In the genomic region with DNA sequence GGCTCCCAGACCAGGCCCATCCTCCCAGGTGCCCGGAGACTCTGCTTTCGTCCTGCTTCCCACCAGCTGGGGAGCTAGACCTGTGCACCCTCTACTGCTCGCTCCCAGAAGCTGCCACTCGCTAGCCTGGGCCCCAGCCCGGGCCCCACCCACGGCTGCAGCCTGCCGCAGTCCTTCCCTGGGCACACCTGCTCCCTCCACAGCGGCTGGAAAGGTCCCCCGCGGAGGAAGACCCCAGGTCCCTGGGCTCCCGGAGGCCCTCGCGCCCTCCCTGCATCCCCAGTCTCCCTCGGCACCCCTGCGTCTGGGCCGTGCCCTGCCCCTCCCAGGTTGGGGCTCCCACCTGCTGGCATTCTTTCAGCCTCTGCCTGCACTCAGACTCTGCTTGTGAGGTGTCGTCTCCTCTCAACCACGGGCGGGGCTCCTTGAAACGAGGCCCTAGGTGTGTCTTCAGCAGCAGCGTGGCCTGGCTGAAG, we compare ENCODE assay signal across 24 cellular contexts. TPM values are rescaled to one million over a fixed set of nuclear protein-coding genes. Genes with fewer than 3 reads are reported as not detected.
DNase-seq lines count a peak whose midpoint lies in the region; ATAC-seq and FAIRE-seq lines count a peak whose summit lies in the region.
"Had no signal": no experiment of that assay in that cellular context is flagged by ENCODE, and none has a peak within 500 bp of the region (broad histone marks: within the 10 kb centered on the region; RNA-seq: fewer than 3 reads in every experiment).

No MANE protein-coding gene starts in this region.

- peaks cover 87% of the 10 kb centered on the region for H3K36me3 ChIP-seq in NT2/D1 (ENCODE audit: insufficient read depth, insufficient read length, low read length)
- H3K36me3 ChIP-seq in small intestine (ENCODE audit: control insufficient read depth in 2 of 2, insufficient read depth in 2 of 2, low read length in 2 of 2), result peaks cover 7 to 27% of the 10 kb centered on the region in 2 donors

- H3K9me3 ChIP-seq in NT2/D1 (ENCODE audit: insufficient read depth, low read length) (no peaks in the 10 kb centered on the region), small intestine (ENCODE audit: control insufficient read depth, low read depth) (no peaks in the 10 kb centered on the region)

- H3K9ac ChIP-seq in NT2/D1 (ENCODE audit: insufficient read length, low read depth), result peak overlapping the region; percentile 17
- H3K9ac ChIP-seq: GM23248 had no signal

- H3K9me3 Mint-ChIP-seq in activated T-helper 1 cell treated with anti-CD3 and anti-CD28 coated beads, Interleukin-12 subunit alpha, Interleukin-12 subunit beta, Interleukin-2, Interleukin-4 antibody, amounts not matched to agents 30 ng/mL and 10 ng/mL and 1 ng/mL, durations not matched to agents 14 hours and 24 hours and 36 hours, result no peaks in the 10 kb centered on the region
- H3K9me3 Mint-ChIP-seq: CD4-positive, alpha-beta T cell; IgD-negative memory B cell had no signal

- 37 to 73% (median 49%) methylated on average over 18 to 21 of the region's 21 CpGs for whole genome bisulfite sequencing in small intestine, 3 donors

- H3K4me3 ChIP-seq in NT2/D1 (ENCODE audit: insufficient read length, low read depth), result no peak overlapping the region
- no peak overlapping the region for H3K4me3 ChIP-seq in small intestine (ENCODE audit: low read depth in 1 of 2, low read length in 2 of 2)
- H3K4me3 ChIP-seq: GM23248, SK-N-MC had no signal

- H3K4me1 ChIP-seq in NT2/D1 (ENCODE audit: insufficient read depth, insufficient read length), result peaks cover 25% of the 10 kb centered on the region
- H3K4me1 ChIP-seq in small intestine (ENCODE audit: control insufficient read depth in 2 of 2, insufficient read depth in 1 of 2, low read depth in 1 of 2, low read length in 1 of 2), result no peaks in the 10 kb centered on the region

- H3K36me3 Mint-ChIP-seq in activated T-helper 1 cell treated with anti-CD3 and anti-CD28 coated beads, Interleukin-12 subunit alpha, Interleukin-12 subunit beta, Interleukin-2, Interleukin-4 antibody, amounts not matched to agents 30 ng/mL and 10 ng/mL and 1 ng/mL, durations not matched to agents 14 hours and 24 hours and 36 hours (ENCODE audit: low read depth), result peaks cover 24% of the 10 kb centered on the region

- H3K4me3 Mint-ChIP-seq in activated T-helper 1 cell treated with anti-CD3 and anti-CD28 coated beads, Interleukin-12 subunit alpha, Interleukin-12 subunit beta, Interleukin-2, Interleukin-4 antibody, amounts not matched to agents 30 ng/mL and 10 ng/mL and 1 ng/mL, durations not matched to agents 14 hours and 24 hours and 36 hours, result no peak overlapping the region
- H3K4me3 Mint-ChIP-seq: CD4-positive, alpha-beta T cell; IgD-negative memory B cell had no signal

- peak overlapping the region; percentile 29 for H3K27ac Mint-ChIP-seq in activated T-helper 1 cell treated with anti-CD3 and anti-CD28 coated beads, Interleukin-12 subunit alpha, Interleukin-12 subunit beta, Interleukin-2, Interleukin-4 antibody, amounts not matched to agents 30 ng/mL and 10 ng/mL and 1 ng/mL, durations not matched to agents 14 hours and 24 hours and 36 hours
- H3K27ac Mint-ChIP-seq: CD4-positive, alpha-beta T cell had no signal

- no peak for FAIRE-seq in small intestine (lab: Jason Lieb, UNC)

- peak overlapping the region; percentile 3 to 73 for H3K27ac ChIP-seq in small intestine (ENCODE audit: low read depth in 1 of 2, low read length in 1 of 2)
- H3K27ac ChIP-seq: GM23248, SK-N-MC had no signal

- H3K4me1 Mint-ChIP-seq in activated T-helper 1 cell treated with anti-CD3 and anti-CD28 coated beads, Interleukin-12 subunit alpha, Interleukin-12 subunit beta, Interleukin-2, Interleukin-4 antibody, amounts not matched to agents 30 ng/mL and 10 ng/mL and 1 ng/mL, durations not matched to agents 14 hours and 24 hours and 36 hours (ENCODE audit: low read depth), result no peaks in the 10 kb centered on the region

- intact Hi-C loops in activated T-helper 1 cell treated with anti-CD3 and anti-CD28 coated beads, Interleukin-12 subunit alpha, Interleukin-12 subunit beta, Interleukin-2, Interleukin-4 antibody, amounts not matched to agents 30 ng/mL and 10 ng/mL and 1 ng/mL, durations not matched to agents 14 hours and 24 hours and 36 hours (cut with micrococcal nuclease), result no loop called here
- intact Hi-C loops in left colon (cut with DNase I, micrococcal nuclease), result no loop called here

- H3K27me3 Mint-ChIP-seq in activated T-helper 1 cell treated with anti-CD3 and anti-CD28 coated beads, Interleukin-12 subunit alpha, Interleukin-12 subunit beta, Interleukin-2, Interleukin-4 antibody, amounts not matched to agents 30 ng/mL and 10 ng/mL and 1 ng/mL, durations not matched to agents 14 hours and 24 hours and 36 hours (ENCODE audit: insufficient read depth), result no peaks in the 10 kb centered on the region
- H3K27me3 Mint-ChIP-seq: CD4-positive, alpha-beta T cell; IgD-negative memory B cell had no signal

- ATAC-seq in left colon (peak; percentile 94), HG03439 (IDR thresholded peaks at IDR 0.05; ENCODE audit: unreplicated experiment) (no peak), GM18909 (IDR thresholded peaks at IDR 0.05; ENCODE audit: poor library complexity, unreplicated experiment) (no peak), GM18511 (IDR thresholded peaks at IDR 0.05; ENCODE audit: unreplicated experiment) (no peak)

- DNase-seq in NT2/D1 (ENCODE audit: low read depth, low spot score) (no peak), left colon (peak; percentile 62 to 69), small intestine (peak; percentile 80), nucleus accumbens (lab: John Stamatoyannopoulos, UW) (no peak)
- no peak for DNase-seq in activated T-helper 1 cell treated with anti-CD3 and anti-CD28 coated beads, Interleukin-12 subunit alpha, Interleukin-12 subunit beta, Interleukin-2, Interleukin-4 antibody, amounts not matched to agents 30 ng/mL and 10 ng/mL and 1 ng/mL, durations not matched to agents 14 hours and 24 hours and 36 hours (ENCODE audit: low spot score)
- DNase-seq: CD4-positive, alpha-beta T cell; COR-L47; DMS 273 treated with DMSO at 0.1 percent for 48 hours; DMS79 treated with DMSO at 0.1 percent for 48 hours; GM23248; HCEC 1CT; MV-4-11; NCI-H1105 treated with DMSO at 0.1 percent for 48 hours; NCI-H2029 treated with DMSO at 0.1 percent for 48 hours; NCI-H2171 treated with DMSO at 0.1 percent for 48 hours; NCI-H446; NCI-H526; OCI-M1; SHP77 treated with DMSO at 0.1 percent for 48 hours had no signal

- H3K27me3 ChIP-seq in NT2/D1 (ENCODE audit: insufficient read depth, insufficient read length), result no peaks in the 10 kb centered on the region
- no peaks in the 10 kb centered on the region for H3K27me3 ChIP-seq in small intestine (ENCODE audit: control insufficient read depth in 2 of 2, insufficient read depth in 2 of 2, low read length in 2 of 2)

RNA-seq across cellular contexts. Expression of a gene that starts 27.8 kb away (rescaled TPM):
- 119 and 128 TPM in 2 replicates for total RNA-seq in activated T-helper 1 cell treated with anti-CD3 and anti-CD28 coated beads, Interleukin-12 subunit alpha, Interleukin-12 subunit beta, Interleukin-2, Interleukin-4 antibody, amounts not matched to agents 30 ng/mL and 10 ng/mL and 1 ng/mL, durations not matched to agents 14 hours and 24 hours and 36 hours
- total RNA-seq in left colon, result 10 to 100 TPM; 37.6 to 41.6 TPM
- polyA plus RNA-seq in small intestine, result 10 to 100 TPM; 15.1 to 22.8 (median 18.2) TPM

RNA-seq across cellular contexts. Expression of a gene that starts 40.1 kb away (rescaled TPM):
- total RNA-seq in activated T-helper 1 cell treated with anti-CD3 and anti-CD28 coated beads, Interleukin-12 subunit alpha, Interleukin-12 subunit beta, Interleukin-2, Interleukin-4 antibody, amounts not matched to agents 30 ng/mL and 10 ng/mL and 1 ng/mL, durations not matched to agents 14 hours and 24 hours and 36 hours, result 120 and 124 TPM in 2 replicates
- 100 to 1,000 TPM in 1 of 2 donors, 10 to 100 TPM in 1; 99.4 to 123 TPM for total RNA-seq in left colon
- 10 to 100 TPM; 68.1 to 90.4 (median 89.4) TPM for polyA plus RNA-seq in small intestine

RNA-seq across cellular contexts. Expression of a gene that starts 44.6 kb away (rescaled TPM):
- total RNA-seq in activated T-helper 1 cell treated with anti-CD3 and anti-CD28 coated beads, Interleukin-12 subunit alpha, Interleukin-12 subunit beta, Interleukin-2, Interleukin-4 antibody, amounts not matched to agents 30 ng/mL and 10 ng/mL and 1 ng/mL, durations not matched to agents 14 hours and 24 hours and 36 hours, result 67.5 and 68.2 TPM in 2 replicates
- 100 to 1,000 TPM; 198 to 213 TPM for total RNA-seq in left colon
- polyA plus RNA-seq in small intestine, result 100 to 1,000 TPM; 269 to 307 (median 286) TPM

RNA-seq across cellular contexts. Expression of a gene that starts 45.1 kb away (rescaled TPM):
- 153 and 169 TPM in 2 replicates for total RNA-seq in activated T-helper 1 cell treated with anti-CD3 and anti-CD28 coated beads, Interleukin-12 subunit alpha, Interleukin-12 subunit beta, Interleukin-2, Interleukin-4 antibody, amounts not matched to agents 30 ng/mL and 10 ng/mL and 1 ng/mL, durations not matched to agents 14 hours and 24 hours and 36 hours
- 10 to 100 TPM; 60.3 to 62.7 TPM for total RNA-seq in left colon
- polyA plus RNA-seq in small intestine, result 10 to 100 TPM; 31.8 to 45.5 (median 35.1) TPM

RNA-seq across cellular contexts. Expression of a gene that starts 57.6 kb away (rescaled TPM):
- total RNA-seq in activated T-helper 1 cell treated with anti-CD3 and anti-CD28 coated beads, Interleukin-12 subunit alpha, Interleukin-12 subunit beta, Interleukin-2, Interleukin-4 antibody, amounts not matched to agents 30 ng/mL and 10 ng/mL and 1 ng/mL, durations not matched to agents 14 hours and 24 hours and 36 hours, result 2.2 and 4.5 TPM in 2 replicates
- total RNA-seq in left colon, result 1 to 10 TPM; 1.6 to 1.7 TPM
- 1 to 10 TPM; 1.1 to 3.0 (median 1.9) TPM for polyA plus RNA-seq in small intestine
- total RNA-seq: GM23248 had no signal
- polyA plus RNA-seq: GM23248 had no signal

Comparison
In these comparisons a context has a peak if more than half of its experiments do, and no peak if none do; other contexts are left out.
1. DNase-seq: peak in left colon (2 of 2) and small intestine (single experiment); none in NT2/D1 (single experiment), activated T-helper 1 cell treated with anti-CD3 and anti-CD28 coated beads, Interleukin-12 subunit alpha, Interleukin-12 subunit beta, Interleukin-2, Interleukin-4 antibody, amounts not matched to agents 30 ng/mL and 10 ng/mL and 1 ng/mL, durations not matched to agents 14 hours and 24 hours and 36 hours (single experiment) and nucleus accumbens (0 of 56).